Comparison of ENCODE assay signal across 18 cellular contexts in the genomic region with DNA sequence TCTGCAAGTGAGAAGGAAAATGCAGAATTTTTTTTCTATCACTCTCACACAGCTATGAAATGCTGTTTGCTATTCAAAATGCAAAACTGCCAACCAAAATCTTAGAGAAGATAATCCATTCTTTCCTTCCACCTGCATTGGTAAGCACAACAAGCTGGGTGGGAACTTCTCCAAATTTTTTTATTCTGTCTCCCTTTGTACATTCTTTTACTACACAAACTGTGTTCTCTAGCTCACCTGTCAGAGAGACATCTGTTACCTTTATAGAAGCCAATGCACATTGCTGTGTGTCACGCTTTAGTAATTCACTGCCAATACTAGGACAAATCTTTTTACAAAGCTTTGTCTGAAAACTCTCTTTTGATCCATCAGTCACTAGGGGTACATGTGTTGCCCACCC.
"Had no signal": no experiment of that assay in that cellular context is flagged by ENCODE, and none has a peak within 500 bp of the region (broad histone marks: within the 10 kb centered on the region; RNA-seq: fewer than 3 reads in every experiment).

No MANE protein-coding gene starts in this region.

- H3K9me3 ChIP-seq: colonic mucosa, esophagus muscularis mucosa, gastroesophageal sphincter, heart right ventricle, left lung, lower lobe of right lung, mucosa of descending colon had no signal

- H3K4me3 ChIP-seq: colonic mucosa, esophagus muscularis mucosa, gastroesophageal sphincter, heart right ventricle, left lung, lower lobe of right lung, mucosa of descending colon had no signal

- H3K27ac ChIP-seq: colonic mucosa, esophagus muscularis mucosa, foreskin keratinocyte, gastroesophageal sphincter, heart right ventricle, left lung, lower lobe of right lung had no signal

- DNase-seq: colonic mucosa; cortex of kidney; effector CD8-positive, alpha-beta T cell; effector memory CD8-positive, alpha-beta T cell; foreskin keratinocyte; glutamatergic neuron; head of caudate nucleus; heart right ventricle; hippocampal formation; left cardiac atrium; left lung; left ventricle myocardium superior; lower lobe of right lung; mesenchymal stem cell; mucosa of descending colon; naive B cell had no signal

- H3K36me3 ChIP-seq: colonic mucosa, esophagus muscularis mucosa, gastroesophageal sphincter, heart right ventricle, left lung, lower lobe of right lung had no signal

- H3K4me1 ChIP-seq: colonic mucosa, esophagus muscularis mucosa, foreskin keratinocyte, gastroesophageal sphincter, heart right ventricle, left lung, lower lobe of right lung had no signal

- H3K27me3 ChIP-seq: colonic mucosa, esophagus muscularis mucosa, foreskin keratinocyte, gastroesophageal sphincter, heart right ventricle, left lung had no signal
